ENCODE assay signal across 23 cellular contexts in genomic region chr17:64045176-64045575, GRCh38. TPM values are rescaled to one million over a fixed set of nuclear protein-coding genes. Genes with fewer than 3 reads are reported as not detected.
"Had no signal": no experiment of that assay in that cellular context is flagged by ENCODE, and none has a peak within 500 bp of the region (broad histone marks: within the 10 kb centered on the region; RNA-seq: fewer than 3 reads in every experiment).

No MANE protein-coding gene starts in this region.

- H3K36me3 ChIP-seq: SJCRH30 had no signal

- DNase-seq: activated B cell treated with CpG ODN at 0.5 μM for 24 hours; activated CD4-positive, alpha-beta T cell treated with anti-CD3 and anti-CD28 coated beads for 1 hour; activated CD4-positive, alpha-beta T cell treated with anti-CD3 and anti-CD28 coated beads, Interleukin-2, amount 50 U/mL, for 1 hour; activated CD8-positive, alpha-beta memory T cell treated with anti-CD3 and anti-CD28 coated beads for 24 hours; activated naive CD4-positive, alpha-beta T cell treated with Interleukin-2 at 50 U/mL for 16 hours; activated naive CD8-positive, alpha-beta T cell treated with anti-CD3 and anti-CD28 coated beads for 36 hours; activated T-cell treated with anti-CD3 and anti-CD28 coated beads, Interleukin-2, amount 50 U/mL, for 72 hours; brain microvascular endothelial cell; KG1; NCI-H1048; NCI-H146; NCI-H187 treated with DMSO at 0.1 percent for 48 hours; NCI-H2081 treated with DMSO at 0.1 percent for 48 hours; NCI-H446; NCI-H524; Peyer's patch; Right ventricle myocardium superior; SJCRH30; SK-N-SH; T1000 had no signal

- H3K27ac Mint-ChIP-seq: activated B cell treated with CpG ODN at 0.5 μM for 24 hours; activated naive CD8-positive, alpha-beta T cell treated with anti-CD3 and anti-CD28 coated beads for 36 hours; activated T-cell treated with anti-CD3 and anti-CD28 coated beads, Interleukin-2, amount 50 U/mL, for 72 hours had no signal

- H3K4me3 ChIP-seq: cardiac muscle cell, Peyer's patch, SJCRH30 had no signal

- H3K4me1 Mint-ChIP-seq: activated B cell treated with CpG ODN at 0.5 μM for 24 hours had no signal

- H3K9me3 ChIP-seq: Peyer's patch, SJCRH30, SK-N-SH had no signal

- H3K27ac ChIP-seq: brain microvascular endothelial cell, cardiac muscle cell, Peyer's patch, RWPE1, SJCRH30 had no signal

- ATAC-seq: activated T-cell treated with anti-CD3 and anti-CD28 coated beads, Interleukin-2, amount 50 U/mL, for 72 hours had no signal

- H3K4me1 ChIP-seq: SJCRH30 had no signal

- H3K9me3 Mint-ChIP-seq: activated B cell treated with CpG ODN at 0.5 μM for 24 hours; activated naive CD8-positive, alpha-beta T cell treated with anti-CD3 and anti-CD28 coated beads for 36 hours; activated T-cell treated with anti-CD3 and anti-CD28 coated beads, Interleukin-2, amount 50 U/mL, for 72 hours had no signal

- H3K27me3 ChIP-seq: brain microvascular endothelial cell, cardiac muscle cell, Peyer's patch, SJCRH30 had no signal

- H3K9ac ChIP-seq: SK-N-SH had no signal

- H3K27me3 Mint-ChIP-seq: activated B cell treated with CpG ODN at 0.5 μM for 24 hours; activated naive CD8-positive, alpha-beta T cell treated with anti-CD3 and anti-CD28 coated beads for 36 hours had no signal

- H3K4me3 Mint-ChIP-seq: activated B cell treated with CpG ODN at 0.5 μM for 24 hours; activated naive CD8-positive, alpha-beta T cell treated with anti-CD3 and anti-CD28 coated beads for 36 hours; activated T-cell treated with anti-CD3 and anti-CD28 coated beads, Interleukin-2, amount 50 U/mL, for 72 hours had no signal

- H3K4me2 ChIP-seq: SK-N-SH had no signal

RNA-seq across cellular contexts. Expression of gene ICAM2, which starts 24.7 kb away (rescaled TPM):
- total RNA-seq: cardiac muscle cell had no signal

RNA-seq across cellular contexts. Expression of gene PRR29, which starts 47.0 kb away (rescaled TPM):
- total RNA-seq: activated B cell treated with CpG ODN at 0.5 μM for 24 hours, LHCN-M2 had no signal
